Comparison of ENCODE assay signal across 8 cellular contexts in genomic region chr1:66929999-66930822, GRCh38. TPM values are rescaled to one million over a fixed set of nuclear protein-coding genes. Genes with fewer than 3 reads are reported as not detected.
DNase-seq lines count a peak whose midpoint lies in the region; ATAC-seq and TF ChIP-seq lines count a peak whose summit lies in the region.

No MANE protein-coding gene starts in this region.

- H3K4ac ChIP-seq in IMR-90 (ENCODE audit: low read depth, low read length), result peak overlapping the region; percentile 90

- H4K8ac ChIP-seq in IMR-90 (ENCODE audit: low read depth in 2 of 2, low read length in 2 of 2), result peak overlapping the region; percentile 25 to 86

- no peak for TF ChIP-seq RAD21 in IMR-90 (IDR thresholded peaks at IDR 0.05; ENCODE audit: low read length)

- peaks cover 25% of the 10 kb centered on the region for H4K20me1 ChIP-seq in IMR-90 (ENCODE audit: insufficient read depth, low read length)
- peaks cover 27% of the 10 kb centered on the region; the same call in 1 of the 2 replicates for H4K20me1 ChIP-seq in OCI-LY7 (ENCODE audit: insufficient read depth, low read length)

- ATAC-seq in GM21529 (IDR thresholded peaks at IDR 0.05; ENCODE audit: unreplicated experiment), result peak; percentile 60
- peak; percentile 73 for ATAC-seq in IMR-90 (ENCODE audit: low read depth)

- peaks cover 5 to 27% of the 10 kb centered on the region in 2 experiments; a peak in 3 of 4 replicates for H3K79me1 ChIP-seq in IMR-90 (ENCODE audit: low read depth in 1 of 2, low read length in 2 of 2)

- TF ChIP-seq POLR2A in IMR-90 (IDR thresholded peaks at IDR 0.05; ENCODE audit: low read depth, low read length), result peak; percentile 74

- POLR2A ChIA-PET in IMR-90 (lab: Charles Lee; ENCODE audit: unreplicated experiment), result no interaction called here
- POLR2A ChIA-PET in OCI-LY7 (lab: Charles Lee), result interaction anchor here (0.7 to 1.4 kb wide), 8 partner anchors 16 to 207 kb away, joined by 3 to 6 read pairs (median 3); no protein-coding TSS in a partner anchor

- H3K4me1 ChIP-seq in IMR-90 (ENCODE audit: control insufficient read depth, insufficient read depth, low read length) (0 out of 2 replicates have a peak, but pooled peaks cover 2% of the 10 kb centered on the region), OCI-LY7 (ENCODE audit: insufficient read depth, low read length, poor library complexity, severe bottlenecking) (peaks cover 60% of the 10 kb centered on the region), mucosa of rectum (ENCODE audit: control insufficient read depth in 2 of 2, insufficient read depth in 2 of 2, low read length in 2 of 2) (peaks cover 18 to 25% of the 10 kb centered on the region in 2 donors)

- in situ Hi-C loops in IMR-90 (cut with MboI; ENCODE audit: low sequenced_read_pairs), result loop anchor here (25.0 kb wide), 2 partner anchors 393 to 1118 kb away; partner anchors contain the start of gene SGIP1

- H2AK9ac ChIP-seq in IMR-90 (replicated peaks; ENCODE audit: low read depth, low read length, poor library complexity), result peak overlapping the region; percentile 89

- dilution Hi-C loops in IMR-90 (cut with HindIII; ENCODE audit: low sequenced_read_pairs, unreplicated experiment), result no loop called here

- H3K79me2 ChIP-seq in OCI-LY7 (ENCODE audit: insufficient read depth, low read depth, low read length), result peaks cover 94% of the 10 kb centered on the region

- H2AFZ ChIP-seq in IMR-90 (replicated peaks; ENCODE audit: low read length, poor library complexity), result peak overlapping the region; percentile 90
- H2AFZ ChIP-seq in OCI-LY7 (ENCODE audit: low read length), result peak overlapping the region; percentile 62; the same call in 1 of the 2 replicates

- H3K9me3 ChIP-seq in IMR-90 (ENCODE audit: control insufficient read depth, insufficient read depth, low read length) (no peaks in the 10 kb centered on the region), OCI-LY7 (ENCODE audit: low read length) (peaks cover 4% of the 10 kb centered on the region; the same call in 1 of the 2 replicates), mucosa of rectum (ENCODE audit: control insufficient read depth in 2 of 2, low read length in 2 of 2) (no peaks in the 10 kb centered on the region)

- H2BK120ac ChIP-seq in IMR-90 (ENCODE audit: low read depth, low read length), result peak overlapping the region; percentile 63; the same call in 1 of the 2 replicates

- H3K36me3 ChIP-seq in IMR-90 (ENCODE audit: control insufficient read depth, insufficient read depth, low read length) (no peaks in the 10 kb centered on the region), OCI-LY7 (ENCODE audit: insufficient read depth, low read length) (peaks cover 61% of the 10 kb centered on the region), mucosa of rectum (ENCODE audit: control insufficient read depth in 2 of 2, insufficient read depth in 2 of 2, low read length in 2 of 2) (no peaks in the 10 kb centered on the region)

- peak overlapping the region; percentile 67 for H4K91ac ChIP-seq in IMR-90 (ENCODE audit: insufficient read depth, low read depth, low read length)

- H3K9ac ChIP-seq in IMR-90 (ENCODE audit: low read depth, low read length) (peak overlapping the region; percentile 91), mucosa of rectum (ENCODE audit: low read depth in 1 of 2, low read length in 2 of 2) (peak overlapping the region; percentile 88 to 90)

- intact Hi-C loops in IMR-90 (cut with micrococcal nuclease) (loop anchor here (5.0 to 10.0 kb wide), 2 partner anchors 37 to 1085 kb away; no protein-coding TSS in a partner anchor), OCI-LY7 (cut with micrococcal nuclease; ENCODE audit: unreplicated experiment) (loop anchor here (1.0 to 10.0 kb wide), 7 partner anchors 52 to 755 kb away; partner anchors contain the start of genes GADD45A, SERBP1 and SLC35D1)

- WGBS in IMR-90 (ENCODE audit: extremely low coverage in 2 of 2, insufficient read length in 1 of 2), 2 experiments, result 0% methylated on average over 24 of the region's 83 CpGs; no CpG with 5 or more reads in 1 of the 2 experiments

- peak overlapping the region; percentile 64 for H2BK20ac ChIP-seq in IMR-90 (ENCODE audit: low read depth, low read length)

- H3K14ac ChIP-seq in IMR-90 (replicated peaks; ENCODE audit: low read depth, low read length), result peak overlapping the region; percentile 85

- H3K9me1 ChIP-seq in IMR-90 (ENCODE audit: insufficient read depth, low read length), result no peaks in the 10 kb centered on the region; the same call in 1 of the 2 replicates

- H2BK5ac ChIP-seq in IMR-90 (ENCODE audit: low read depth, low read length, poor library complexity, severe bottlenecking), result peak overlapping the region; percentile 74

- H3K27ac ChIP-seq in IMR-90 (ENCODE audit: insufficient read depth, low read length) (peak overlapping the region; percentile 77), OCI-LY7 (ENCODE audit: low read depth, low read length, poor library complexity, severe bottlenecking) (peak overlapping the region; percentile 86), mucosa of rectum (ENCODE audit: low read depth in 2 of 2, low read length in 2 of 2) (peak overlapping the region; percentile 95 to 96)

- peak overlapping the region; percentile 57 for H2AK5ac ChIP-seq in IMR-90 (ENCODE audit: low read depth, low read length)

- H3K4me3 ChIP-seq in IMR-90 (ENCODE audit: insufficient read depth, low read depth, low read length) (peak overlapping the region; percentile 65), OCI-LY7 (ENCODE audit: low read depth, low read length, poor library complexity, severe bottlenecking) (peak overlapping the region; percentile 98), epithelial cell of proximal tubule (ENCODE audit: low read depth, low read length) (peak overlapping the region; percentile 79), mucosa of rectum (ENCODE audit: low read length in 2 of 2) (peak overlapping the region; percentile 81 to 93)

- BruUV-seq in IMR-90 (replicated peaks; lab: Mats Ljungman, UMichigan) (no TSS peak), OCI-LY7 (replicated peaks; lab: Mats Ljungman, UMichigan) (no TSS peak)

- H3K23ac ChIP-seq in IMR-90 (ENCODE audit: low read depth, low read length), result peak overlapping the region; percentile 87

- peak; percentile 38 for TF ChIP-seq CTCF in IMR-90 (conservative IDR thresholded peaks at IDR 0.05; ENCODE audit: low read depth, low read length)
- TF ChIP-seq CTCF in OCI-LY7 (conservative IDR thresholded peaks at IDR 0.05; ENCODE audit: low read length), result peak; percentile 36; the same call in 1 of the 2 replicates
- no peak for TF ChIP-seq CTCF in epithelial cell of proximal tubule (conservative IDR thresholded peaks at IDR 0.05; ENCODE audit: low read depth, low read length)

- H3K4me2 ChIP-seq in IMR-90 (ENCODE audit: low read depth, low read length) (peak overlapping the region; percentile 76), OCI-LY7 (ENCODE audit: low read length) (peak overlapping the region; percentile 81)

- no peaks in the 10 kb centered on the region for H3K9me2 ChIP-seq in OCI-LY7 (ENCODE audit: insufficient read depth, low read length)

- H3K56ac ChIP-seq in IMR-90 (ENCODE audit: extremely low read depth, insufficient read depth, low read length), result peak overlapping the region; percentile 92

- peak overlapping the region; percentile 72; the same call in 1 of the 3 replicates for H2BK15ac ChIP-seq in IMR-90 (ENCODE audit: low read depth, low read length)

- CTCF ChIA-PET in IMR-90 (lab: Yijun Ruan, JAX), result interaction anchor here (0.8 kb wide), 1 partner anchor 218 kb away, joined by 3 read pairs; no protein-coding TSS in a partner anchor
- CTCF ChIA-PET in OCI-LY7 (lab: Charles Lee; ENCODE audit: unreplicated experiment), result no interaction called here

- peak overlapping the region; percentile 10; the same call in 1 of the 2 replicates for H3K18ac ChIP-seq in IMR-90 (ENCODE audit: low read depth, low read length)

- no peaks in the 10 kb centered on the region for H3K27me3 ChIP-seq in IMR-90 (ENCODE audit: control insufficient read depth, insufficient read depth, low read length)
- H3K27me3 ChIP-seq in mucosa of rectum (ENCODE audit: control insufficient read depth in 2 of 2, insufficient read depth in 2 of 2, low read length in 2 of 2), result no peaks in the 10 kb centered on the region

- peak; percentile 92 for DNase-seq in DMS153 treated with DMSO at 0.1 percent for 48 hours (lab: John Stamatoyannopoulos, UW; ENCODE audit: unreplicated experiment)
- DNase-seq in IMR-90, result peak; percentile 89
- peak; percentile 96 for DNase-seq in OCI-LY7 (ENCODE audit: low spot score)
- peak; percentile 95 for DNase-seq in activated T-cell treated with anti-CD3 and anti-CD28 coated beads, Interleukin-2, amount 50 U/mL, for 1 hour
- DNase-seq in epithelial cell of proximal tubule (ENCODE audit: low read depth), result no peak
- DNase-seq in stimulated activated CD8-positive, alpha-beta memory T cell treated with anti-CD3 and anti-CD28 coated beads, Interleukin-4, amount 100 ng/mL, for 24 hours (ENCODE audit: low read depth), result peak; percentile 92

- peak overlapping the region; percentile 9 for H4K5ac ChIP-seq in IMR-90 (ENCODE audit: low read depth, low read length)

TF ChIP-seq in IMR-90, 13 proteins besides CTCF, POLR2A, EP300 and RAD21 (continues in another document):
- TF ChIP-seq MXI1 (IDR thresholded peaks at IDR 0.05; ENCODE audit: borderline replicate concordance, low read depth, low read length), result peak; percentile 62; the same call in 1 of the 2 replicates
- TF ChIP-seq USF2 (IDR thresholded peaks at IDR 0.05; ENCODE audit: low read depth, low read length), result 0 out of 2 replicates have a peak, but pooled peaks have one; percentile 3
- TF ChIP-seq MAZ (IDR thresholded peaks at IDR 0.05; ENCODE audit: borderline replicate concordance, low read depth, low read length), result peak; percentile 94

RNA-seq across cellular contexts. Expression of gene MIER1, which starts 5.4 kb away (rescaled TPM):
- total RNA-seq in IMR-90 (2012; rRNA removed) (11.5 and 32.2 TPM in 2 replicates), OCI-LY7 (2022) (43.8 and 45.9 TPM in 2 replicates), epithelial cell of proximal tubule (19.1 and 20.4 TPM in 2 replicates)
- polyA plus RNA-seq in IMR-90 (2012; rRNA removed), result 4.6 and 5.0 TPM in 2 replicates
- 0.71 and 0.90 TPM in 2 replicates for polyA plus RNA-seq in IMR-90 (2012; cell fraction: cytosol; rRNA removed)
- polyA plus RNA-seq in IMR-90 (2012; cell fraction: nucleus; rRNA removed; ENCODE audit: low replicate concordance), result 0.57 and 4.7 TPM in 2 replicates
- 24.4 and 38.0 TPM in 2 replicates for total RNA-seq in OCI-LY7 (2014; rRNA removed; shearing (Covaris generic))

RNA-seq across cellular contexts. Expression of gene DNAI4, which starts 5.6 kb away (rescaled TPM):
- total RNA-seq in IMR-90 (2012; rRNA removed), result 1.6 and 1.7 TPM in 2 replicates
- 0.63 and 0.72 TPM in 2 replicates for polyA plus RNA-seq in IMR-90 (2012; rRNA removed)
- polyA plus RNA-seq in IMR-90 (2012; cell fraction: cytosol; rRNA removed), result 0.24 and 0.44 TPM in 2 replicates
- polyA plus RNA-seq in IMR-90 (2012; cell fraction: nucleus; rRNA removed; ENCODE audit: low replicate concordance), result 0.11 and 0.68 TPM in 2 replicates
- 1.9 and 6.1 TPM in 2 replicates for total RNA-seq in OCI-LY7 (2014; rRNA removed; shearing (Covaris generic))
- total RNA-seq in OCI-LY7 (2022), result 10.2 and 12.0 TPM in 2 replicates
- 0.94 and 7.1 TPM in 2 replicates for total RNA-seq in epithelial cell of proximal tubule
